ENCODE assay signal across 28 cellular contexts in the genomic region with DNA sequence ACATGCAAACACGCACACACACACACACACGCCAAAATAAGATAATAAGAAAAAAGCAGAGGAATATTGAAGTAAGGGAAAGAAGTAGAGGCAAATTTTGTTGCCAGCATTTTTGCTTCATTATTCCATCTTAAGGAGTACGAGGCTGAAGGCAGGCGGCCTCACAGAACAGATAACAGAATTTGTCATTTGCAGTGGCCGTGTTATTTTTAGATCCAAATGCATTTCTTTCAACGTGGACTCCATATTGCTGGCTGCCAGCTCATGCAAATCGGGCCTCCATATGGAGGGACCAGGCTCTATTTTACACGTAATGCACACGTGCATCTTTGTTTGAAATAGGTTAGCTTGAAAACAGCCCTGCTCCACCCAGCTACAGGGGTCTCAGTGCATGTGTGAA.
"Had no signal": no experiment of that assay in that cellular context is flagged by ENCODE, and none has a peak within 500 bp of the region (broad histone marks: within the 10 kb centered on the region; RNA-seq: fewer than 3 reads in every experiment).

No MANE protein-coding gene starts in this region.

- H3K4me3 ChIP-seq: coronary artery, dorsolateral prefrontal cortex, esophagus squamous epithelium, gastrocnemius medialis, heart right ventricle, left lung, lower lobe of right lung, mucosa of descending colon had no signal

- H3K9me3 ChIP-seq: esophagus squamous epithelium, gastrocnemius medialis, left lung, lower lobe of right lung, mucosa of descending colon had no signal

- H3K4me1 ChIP-seq: esophagus squamous epithelium, gastrocnemius medialis, heart right ventricle, left lung, lower lobe of right lung had no signal

- H3K36me3 ChIP-seq: esophagus squamous epithelium, gastrocnemius medialis, heart right ventricle, left lung, lower lobe of right lung had no signal

- H3K27ac ChIP-seq: coronary artery, dorsolateral prefrontal cortex, epithelial cell of prostate, esophagus squamous epithelium, gastrocnemius medialis, heart right ventricle, left lung, lower lobe of right lung had no signal

- H3K27me3 ChIP-seq: dorsolateral prefrontal cortex, heart right ventricle had no signal

- ATAC-seq: effector memory CD8-positive, alpha-beta T cell; esophagus mucosa; gastrocnemius medialis; heart right ventricle; left cardiac atrium; left lung; left ventricle myocardium superior; lower lobe of right lung; mucosa of descending colon had no signal

- FAIRE-seq: colon, endometrium, islet of Langerhans, keratinocyte had no signal

- DNase-seq: dermis blood vessel endothelial cell; dorsolateral prefrontal cortex; effector CD8-positive, alpha-beta T cell; effector memory CD8-positive, alpha-beta T cell; endodermal cell; erythroblast; esophagus squamous epithelium; foreskin fibroblast; foreskin melanocyte; gastrocnemius medialis; glutamatergic neuron; head of caudate nucleus; heart right ventricle; hippocampal formation; left cardiac atrium; left lung; left ventricle myocardium superior; lower lobe of right lung; mesenchymal stem cell; mucosa of descending colon; naive B cell had no signal
